In the genomic region with DNA sequence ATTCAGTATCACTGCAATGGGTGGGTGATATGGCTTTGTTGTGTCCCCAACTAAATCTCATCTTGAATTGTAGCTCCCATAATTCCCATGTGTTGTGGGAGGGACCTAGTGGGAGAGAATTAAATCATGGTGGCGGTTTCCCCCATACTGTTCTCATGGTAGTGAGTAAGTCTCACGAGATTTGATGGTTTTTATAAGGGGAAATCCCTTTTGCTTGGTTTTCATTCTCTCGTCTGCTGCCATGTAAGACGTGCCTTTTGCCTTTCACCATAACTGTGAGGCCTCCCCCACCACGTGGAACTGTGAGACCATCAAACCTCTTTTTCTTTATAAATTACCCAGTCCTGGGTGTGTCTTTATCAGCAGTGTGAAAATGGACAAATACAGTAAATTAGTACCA, we compare ENCODE assay signal across 17 cellular contexts. TPM values are rescaled to one million over a fixed set of nuclear protein-coding genes. Genes with fewer than 3 reads are reported as not detected.
DNase-seq lines count a peak whose midpoint lies in the region; ATAC-seq lines count a peak whose summit lies in the region.
"Had no signal": no experiment of that assay in that cellular context is flagged by ENCODE, and none has a peak within 500 bp of the region (broad histone marks: within the 10 kb centered on the region; RNA-seq: fewer than 3 reads in every experiment).

No MANE protein-coding gene starts in this region.

- no peaks in the 10 kb centered on the region for H3K9me3 ChIP-seq in naive thymus-derived CD4-positive, alpha-beta T cell (ENCODE audit: control insufficient read depth in 2 of 3, low read length in 3 of 3)

- CTCF ChIA-PET in activated CD8-positive, alpha-beta memory T cell treated with anti-CD3 and anti-CD28 coated beads, Interleukin-2, amount 10 ng/mL, durations not matched to agents 7 days and 5 days (lab: Charles Lee): interaction anchor here (1.5 to 3.2 kb wide), 2 partner anchors 10 to 28 kb away, joined by 3 to 14 read pairs; a partner anchor contains a TSS
- CTCF ChIA-PET in T-cell (lab: Charles Lee): no interaction called here
- CTCF ChIA-PET in naive thymus-derived CD4-positive, alpha-beta T cell (lab: Charles Lee): interaction anchor here (1.3 to 1.9 kb wide), 2 partner anchors 146 to 209 kb away, joined by 5 read pairs; a partner anchor contains a TSS

- peaks cover 30% of the 10 kb centered on the region for H3K36me3 Mint-ChIP-seq in activated CD8-positive, alpha-beta memory T cell treated with anti-CD3 and anti-CD28 coated beads, Interleukin-2, amount 10 ng/mL, durations not matched to agents 7 days and 5 days
- H3K36me3 Mint-ChIP-seq in T-cell: peaks cover 3% of the 10 kb centered on the region
- H3K36me3 Mint-ChIP-seq in naive thymus-derived CD4-positive, alpha-beta T cell: peaks cover 0 to 19% (median 0%) of the 10 kb centered on the region in 5 donors

- H3K27me3 ChIP-seq in naive thymus-derived CD4-positive, alpha-beta T cell (ENCODE audit: control insufficient read depth in 2 of 2, insufficient read depth in 2 of 2, low read length in 2 of 2): no peaks in the 10 kb centered on the region
- H3K27me3 ChIP-seq: brain microvascular endothelial cell had no signal

- POLR2A ChIA-PET in T-cell (lab: Charles Lee): interaction anchor here (0.5 to 1.2 kb wide), 4 partner anchors 9 to 324 kb away, joined by 3 to 12 read pairs (median 4); no protein-coding TSS in a partner anchor
- POLR2A ChIA-PET in naive thymus-derived CD4-positive, alpha-beta T cell (lab: Charles Lee): interaction anchor here (0.6 to 1.8 kb wide), 5 partner anchors 10 to 1072 kb away, joined by 3 to 12 read pairs (median 8); a partner anchor contains a TSS

- no peak overlapping the region for H3K27ac Mint-ChIP-seq in activated CD8-positive, alpha-beta memory T cell treated with anti-CD3 and anti-CD28 coated beads, Interleukin-2, amount 10 ng/mL, durations not matched to agents 7 days and 5 days
- H3K27ac Mint-ChIP-seq in T-cell: no peak overlapping the region
- peak overlapping the region in 2 of 9 donors; percentile 45 to 53 for H3K27ac Mint-ChIP-seq in naive thymus-derived CD4-positive, alpha-beta T cell
- H3K27ac Mint-ChIP-seq: CD8-positive, alpha-beta T cell had no signal

- peaks cover 3% of the 10 kb centered on the region for H3K9me3 Mint-ChIP-seq in activated CD8-positive, alpha-beta memory T cell treated with anti-CD3 and anti-CD28 coated beads, Interleukin-2, amount 10 ng/mL, durations not matched to agents 7 days and 5 days (ENCODE audit: low read depth)
- no peaks in the 10 kb centered on the region for H3K9me3 Mint-ChIP-seq in T-cell
- H3K9me3 Mint-ChIP-seq in naive thymus-derived CD4-positive, alpha-beta T cell: peaks cover 0 to 5% (median 0%) of the 10 kb centered on the region in 11 donors
- H3K9me3 Mint-ChIP-seq: CD8-positive, alpha-beta T cell had no signal

- no peaks in the 10 kb centered on the region for H3K36me3 ChIP-seq in naive thymus-derived CD4-positive, alpha-beta T cell (ENCODE audit: control insufficient read depth in 2 of 3, insufficient read depth in 3 of 3, low read length in 3 of 3)
- H3K36me3 ChIP-seq: brain microvascular endothelial cell had no signal

- peak overlapping the region; percentile 16 for H3K4me3 Mint-ChIP-seq in activated CD8-positive, alpha-beta memory T cell treated with anti-CD3 and anti-CD28 coated beads, Interleukin-2, amount 10 ng/mL, durations not matched to agents 7 days and 5 days
- H3K4me3 Mint-ChIP-seq in T-cell: peak overlapping the region in 2 of 3 donors; percentile 21 to 27
- H3K4me3 Mint-ChIP-seq in naive thymus-derived CD4-positive, alpha-beta T cell: peak overlapping the region in 6 of 10 donors; percentile 3 to 70 (median 31)
- H3K4me3 Mint-ChIP-seq: CD8-positive, alpha-beta T cell had no signal

- no peaks in the 10 kb centered on the region for H3K27me3 Mint-ChIP-seq in activated CD8-positive, alpha-beta memory T cell treated with anti-CD3 and anti-CD28 coated beads, Interleukin-2, amount 10 ng/mL, durations not matched to agents 7 days and 5 days
- no peaks in the 10 kb centered on the region for H3K27me3 Mint-ChIP-seq in T-cell
- peaks cover 0 to 5% (median 0%) of the 10 kb centered on the region in 5 donors for H3K27me3 Mint-ChIP-seq in naive thymus-derived CD4-positive, alpha-beta T cell

- DNase-seq in activated CD8-positive, alpha-beta memory T cell treated with anti-CD3 and anti-CD28 coated beads, Interleukin-2, amount 10 ng/mL, durations not matched to agents 7 days and 5 days: no peak
- DNase-seq in activated CD8-positive, alpha-beta memory T cell treated with anti-CD3 and anti-CD28 coated beads, Interleukin-2, amount 50 U/mL, for 48 hours: no peak
- DNase-seq in HT1080 (ENCODE audit: low read depth) (peak; percentile 11), T-cell (no peak), HPDE6-E6E7 (ENCODE audit: extremely low spot score) (no peak), midbrain (lab: John Stamatoyannopoulos, UW) (no peak)
- no peak for DNase-seq in naive thymus-derived CD4-positive, alpha-beta T cell
- DNase-seq: activated CD4-positive, alpha-beta T cell treated with anti-CD3 and anti-CD28 coated beads for 48 hours; activated gamma-delta T cell; brain microvascular endothelial cell; CD8-positive, alpha-beta T cell; cortex of kidney; foreskin melanocyte; left cardiac atrium; NCI-H2081 treated with DMSO at 0.1 percent for 48 hours; NCI-H526 treated with DMSO at 0.1 percent for 48 hours had no signal

- H3K4me1 ChIP-seq in naive thymus-derived CD4-positive, alpha-beta T cell (ENCODE audit: control insufficient read depth in 2 of 2, insufficient read depth in 2 of 2, low read length in 2 of 2): peaks cover 0 to 8% of the 10 kb centered on the region in 2 donors

- ATAC-seq in activated CD8-positive, alpha-beta memory T cell treated with anti-CD3 and anti-CD28 coated beads, Interleukin-2, amount 10 ng/mL, durations not matched to agents 7 days and 5 days: no peak
- ATAC-seq in T-cell (replicated peaks in 1 of 4): no peak
- ATAC-seq in naive thymus-derived CD4-positive, alpha-beta T cell: no peak
- ATAC-seq in GM21529 (IDR thresholded peaks at IDR 0.05; ENCODE audit: unreplicated experiment): no peak
- ATAC-seq: CD8-positive, alpha-beta T cell; left cardiac atrium had no signal

- no peak overlapping the region for H3K4me3 ChIP-seq in naive thymus-derived CD4-positive, alpha-beta T cell (ENCODE audit: low read length)

- intact Hi-C loops in naive thymus-derived CD4-positive, alpha-beta T cell (cut with micrococcal nuclease): no loop called here

- H3K27ac ChIP-seq in naive thymus-derived CD4-positive, alpha-beta T cell (ENCODE audit: low read depth, low read length): no peak overlapping the region
- H3K27ac ChIP-seq: brain microvascular endothelial cell had no signal

- H3K4me1 Mint-ChIP-seq in activated CD8-positive, alpha-beta memory T cell treated with anti-CD3 and anti-CD28 coated beads, Interleukin-2, amount 10 ng/mL, durations not matched to agents 7 days and 5 days: peaks cover 49% of the 10 kb centered on the region
- peaks cover 31 to 37% (median 33%) of the 10 kb centered on the region in 3 donors for H3K4me1 Mint-ChIP-seq in T-cell
- H3K4me1 Mint-ChIP-seq in naive thymus-derived CD4-positive, alpha-beta T cell: peaks cover 8 to 56% (median 44%) of the 10 kb centered on the region in 7 donors

RNA-seq across cellular contexts. Expression of a gene that starts 9.5 kb away (rescaled TPM):
- 10 to 100 TPM; 35.5 to 47.8 TPM for total RNA-seq in activated CD8-positive, alpha-beta memory T cell treated with anti-CD3 and anti-CD28 coated beads, Interleukin-2, amount 10 ng/mL, durations not matched to agents 7 days and 5 days
- total RNA-seq in HT1080 (2014; rRNA removed; shearing (Covaris generic)): 92.2 and 93.3 TPM in 2 replicates
- polyA plus RNA-seq in HT1080 (2015; cell fraction: cytosol; rRNA removed): 59.2 and 68.4 TPM in 2 replicates
- 45.9 and 50.4 TPM in 2 replicates for polyA plus RNA-seq in HT1080 (2015; cell fraction: nucleus; rRNA removed)
- total RNA-seq in T-cell: 10 to 100 TPM; 21.7 to 57.5 (median 27.6) TPM
- 10 to 100 TPM; 16.3 to 58.9 (median 51.8) TPM for total RNA-seq in naive thymus-derived CD4-positive, alpha-beta T cell
- polyA plus RNA-seq in naive thymus-derived CD4-positive, alpha-beta T cell: 10 to 100 TPM; 33.0 to 33.2 TPM

Comparison
In these comparisons a context has a peak if more than half of its experiments do, and no peak if none do; other contexts are left out.
1. CTCF ChIA-PET loops: an anchor here in activated CD8-positive, alpha-beta memory T cell treated with anti-CD3 and anti-CD28 coated beads, Interleukin-2, amount 10 ng/mL, durations not matched to agents 7 days and 5 days (1.5 to 3.2 kb wide) and naive thymus-derived CD4-positive, alpha-beta T cell (1.3 to 1.9 kb wide); none called in T-cell.